ENCODE assay signal across 16 cellular contexts in genomic region chr1:10665930-10666850, GRCh38.
DNase-seq lines count a peak whose midpoint lies in the region; ATAC-seq and TF ChIP-seq lines count a peak whose summit lies in the region.
"Had no signal": no experiment of that assay in that cellular context is flagged by ENCODE, and none has a peak within 500 bp of the region (broad histone marks: within the 10 kb centered on the region; RNA-seq: fewer than 3 reads in every experiment).

No MANE protein-coding gene starts in this region.

- no peaks in the 10 kb centered on the region for H3K27me3 ChIP-seq in right atrium auricular region

- H3K27me3 Mint-ChIP-seq in T-helper 2 cell treated with Interferon-gamma antibody and Interleukin-4, amounts not matched to agents 5 μg/mL and 100 μg/mL, for 36 hours (ENCODE audit: low read depth) = no peaks in the 10 kb centered on the region
- H3K27me3 Mint-ChIP-seq in activated T-helper 1 cell treated with anti-CD3 and anti-CD28 coated beads, Interleukin-12 subunit alpha, Interleukin-12 subunit beta, Interleukin-2, Interleukin-4 antibody, amounts not matched to agents 30 ng/mL and 10 ng/mL and 1 ng/mL, durations not matched to agents 14 hours and 24 hours and 36 hours (ENCODE audit: insufficient read depth) = no peaks in the 10 kb centered on the region
- H3K27me3 Mint-ChIP-seq: activated CD4-positive, alpha-beta T cell treated with anti-CD3 and anti-CD28 coated beads for 36 hours had no signal

- H3K4me1 ChIP-seq in right atrium auricular region = peaks cover 0 to 84% of the 10 kb centered on the region in 2 donors
- H3K4me1 ChIP-seq: A549 had no signal

- intact Hi-C loops in activated T-helper 1 cell treated with anti-CD3 and anti-CD28 coated beads, Interleukin-12 subunit alpha, Interleukin-12 subunit beta, Interleukin-2, Interleukin-4 antibody, amounts not matched to agents 30 ng/mL and 10 ng/mL and 1 ng/mL, durations not matched to agents 14 hours and 24 hours and 36 hours (cut with micrococcal nuclease) = no loop called here

- no peak for TF ChIP-seq CTCF in 22Rv1 (IDR thresholded peaks at IDR 0.05)
- no peak for TF ChIP-seq CTCF in coronary artery (IDR thresholded peaks at IDR 0.05)
- TF ChIP-seq CTCF in right atrium auricular region (IDR thresholded peaks at IDR 0.05) = no peak

- H3K36me3 Mint-ChIP-seq in T-helper 2 cell treated with Interferon-gamma antibody and Interleukin-4, amounts not matched to agents 5 μg/mL and 100 μg/mL, for 36 hours (ENCODE audit: low read depth) = no peaks in the 10 kb centered on the region
- H3K36me3 Mint-ChIP-seq in activated T-helper 1 cell treated with anti-CD3 and anti-CD28 coated beads, Interleukin-12 subunit alpha, Interleukin-12 subunit beta, Interleukin-2, Interleukin-4 antibody, amounts not matched to agents 30 ng/mL and 10 ng/mL and 1 ng/mL, durations not matched to agents 14 hours and 24 hours and 36 hours (ENCODE audit: low read depth) = no peaks in the 10 kb centered on the region

- no peaks in the 10 kb centered on the region for H3K4me1 Mint-ChIP-seq in T-helper 2 cell treated with Interferon-gamma antibody and Interleukin-4, amounts not matched to agents 5 μg/mL and 100 μg/mL, for 36 hours (ENCODE audit: low read depth)
- H3K4me1 Mint-ChIP-seq in activated T-helper 1 cell treated with anti-CD3 and anti-CD28 coated beads, Interleukin-12 subunit alpha, Interleukin-12 subunit beta, Interleukin-2, Interleukin-4 antibody, amounts not matched to agents 30 ng/mL and 10 ng/mL and 1 ng/mL, durations not matched to agents 14 hours and 24 hours and 36 hours (ENCODE audit: low read depth) = no peaks in the 10 kb centered on the region
- H3K4me1 Mint-ChIP-seq: activated CD4-positive, alpha-beta T cell treated with anti-CD3 and anti-CD28 coated beads for 36 hours had no signal

- H3K27ac ChIP-seq in 22Rv1 (peak overlapping the region; percentile 18), coronary artery (peak overlapping the region; percentile 79 to 85), right atrium auricular region (peak overlapping the region; percentile 90 to 93)
- H3K27ac ChIP-seq: A549 had no signal

- H3K4me3 ChIP-seq in coronary artery (no peak overlapping the region), right atrium auricular region (no peak overlapping the region)
- H3K4me3 ChIP-seq: A549 had no signal

- ATAC-seq in GM21737 (IDR thresholded peaks at IDR 0.05; ENCODE audit: unreplicated experiment) = no peak
- ATAC-seq: A549; activated CD4-positive, alpha-beta T cell treated with anti-CD3 and anti-CD28 coated beads for 36 hours; Panc1 had no signal

- peaks cover 12% of the 10 kb centered on the region for H3K36me3 ChIP-seq in right atrium auricular region

- H3K9me3 Mint-ChIP-seq in T-helper 2 cell treated with Interferon-gamma antibody and Interleukin-4, amounts not matched to agents 5 μg/mL and 100 μg/mL, for 36 hours = no peaks in the 10 kb centered on the region
- H3K9me3 Mint-ChIP-seq in activated T-helper 1 cell treated with anti-CD3 and anti-CD28 coated beads, Interleukin-12 subunit alpha, Interleukin-12 subunit beta, Interleukin-2, Interleukin-4 antibody, amounts not matched to agents 30 ng/mL and 10 ng/mL and 1 ng/mL, durations not matched to agents 14 hours and 24 hours and 36 hours = no peaks in the 10 kb centered on the region

- H3K9me3 ChIP-seq in right atrium auricular region = no peaks in the 10 kb centered on the region
- H3K9me3 ChIP-seq: A549 had no signal

- no peak overlapping the region for H3K4me3 Mint-ChIP-seq in T-helper 2 cell treated with Interferon-gamma antibody and Interleukin-4, amounts not matched to agents 5 μg/mL and 100 μg/mL, for 36 hours
- no peak overlapping the region for H3K4me3 Mint-ChIP-seq in activated T-helper 1 cell treated with anti-CD3 and anti-CD28 coated beads, Interleukin-12 subunit alpha, Interleukin-12 subunit beta, Interleukin-2, Interleukin-4 antibody, amounts not matched to agents 30 ng/mL and 10 ng/mL and 1 ng/mL, durations not matched to agents 14 hours and 24 hours and 36 hours
- H3K4me3 Mint-ChIP-seq: activated CD4-positive, alpha-beta T cell treated with anti-CD3 and anti-CD28 coated beads for 36 hours had no signal

- no peak overlapping the region for H3K27ac Mint-ChIP-seq in T-helper 2 cell treated with Interferon-gamma antibody and Interleukin-4, amounts not matched to agents 5 μg/mL and 100 μg/mL, for 36 hours
- no peak overlapping the region for H3K27ac Mint-ChIP-seq in activated T-helper 1 cell treated with anti-CD3 and anti-CD28 coated beads, Interleukin-12 subunit alpha, Interleukin-12 subunit beta, Interleukin-2, Interleukin-4 antibody, amounts not matched to agents 30 ng/mL and 10 ng/mL and 1 ng/mL, durations not matched to agents 14 hours and 24 hours and 36 hours
- H3K27ac Mint-ChIP-seq: activated CD4-positive, alpha-beta T cell treated with anti-CD3 and anti-CD28 coated beads for 36 hours had no signal

- peak; percentile 91 for DNase-seq in coronary artery (ENCODE audit: low spot score)
- peak; percentile 71 for DNase-seq in right atrium auricular region (ENCODE audit: low spot score)
- DNase-seq in pons (ENCODE audit: low spot score) = peak; percentile 24
- DNase-seq in T-helper 2 cell treated with Interferon-gamma antibody and Interleukin-4, amounts not matched to agents 5 μg/mL and 100 μg/mL, for 36 hours (ENCODE audit: low spot score) = no peak
- DNase-seq in activated T-helper 1 cell treated with anti-CD3 and anti-CD28 coated beads, Interleukin-12 subunit alpha, Interleukin-12 subunit beta, Interleukin-2, Interleukin-4 antibody, amounts not matched to agents 30 ng/mL and 10 ng/mL and 1 ng/mL, durations not matched to agents 14 hours and 24 hours and 36 hours (ENCODE audit: low spot score) = no peak
- no peak for DNase-seq in activated CD4-positive, alpha-beta T cell treated with anti-CD3 and anti-CD28 coated beads, Interleukin-2, amount 50 U/mL, for 48 hours
- DNase-seq: activated CD4-positive, alpha-beta T cell treated with anti-CD3 and anti-CD28 coated beads for 36 hours; activated T-cell treated with anti-CD3 and anti-CD28 coated beads, Interleukin-2, amount 50 U/mL, for 1 hour; COR-L47; retina; stimulated activated naive CD4-positive, alpha-beta T cell; T-helper 1 cell had no signal

Comparison
In these comparisons a context has a peak if more than half of its experiments do, and no peak if none do; other contexts are left out.
1. H3K27ac ChIP-seq: peak in every context shown above with its lines; median percentile 92 in right atrium auricular region; 82 in coronary artery; 18 in 22Rv1.
2. DNase-seq: peak in coronary artery (single experiment), right atrium auricular region (single experiment) and pons (single experiment); none in T-helper 2 cell treated with Interferon-gamma antibody and Interleukin-4, amounts not matched to agents 5 μg/mL and 100 μg/mL, for 36 hours (single experiment), activated T-helper 1 cell treated with anti-CD3 and anti-CD28 coated beads, Interleukin-12 subunit alpha, Interleukin-12 subunit beta, Interleukin-2, Interleukin-4 antibody, amounts not matched to agents 30 ng/mL and 10 ng/mL and 1 ng/mL, durations not matched to agents 14 hours and 24 hours and 36 hours (single experiment) and activated CD4-positive, alpha-beta T cell treated with anti-CD3 and anti-CD28 coated beads, Interleukin-2, amount 50 U/mL, for 48 hours (0 of 2).